Comparison of ENCODE assay signal across 18 cellular contexts in the genomic region with DNA sequence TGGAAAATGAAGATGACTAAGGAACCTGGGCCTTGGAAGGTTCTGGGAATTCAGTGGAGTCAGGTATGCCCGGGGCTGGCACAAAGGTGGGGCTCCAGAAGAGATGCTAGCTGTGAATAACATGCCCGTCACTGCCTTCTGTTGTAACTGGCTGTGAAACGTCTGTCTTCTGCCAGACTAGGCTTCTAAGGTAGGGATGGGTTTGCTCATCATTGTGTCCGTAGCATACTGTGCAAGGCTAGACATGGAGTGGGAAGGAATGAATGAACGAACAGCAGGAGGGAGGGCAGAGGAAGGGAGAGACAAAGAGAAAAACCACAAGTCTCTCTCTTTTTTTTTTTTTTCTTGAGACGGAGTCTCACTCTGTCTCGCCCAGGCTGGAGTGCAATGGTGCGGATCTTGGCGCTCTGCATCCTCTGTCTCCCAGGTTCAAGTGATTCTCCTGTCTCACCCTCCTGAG.
DNase-seq lines count a peak whose midpoint lies in the region; ATAC-seq and TF ChIP-seq lines count a peak whose summit lies in the region.
"Had no signal": no experiment of that assay in that cellular context is flagged by ENCODE, and none has a peak within 500 bp of the region (broad histone marks: within the 10 kb centered on the region; RNA-seq: fewer than 3 reads in every experiment).

No MANE protein-coding gene starts in this region.

- H3K36me3 Mint-ChIP-seq in activated naive CD8-positive, alpha-beta T cell treated with anti-CD3 and anti-CD28 coated beads for 36 hours = no peaks in the 10 kb centered on the region

- POLR2A ChIA-PET in SK-N-SH (lab: Yijun Ruan, JAX) = no interaction called here

- WGBS in SK-N-SH (ENCODE audit: low lambda C conversion rate) = 78% methylated on average over 9 of the region's 9 CpGs
- WGBS in suprapubic skin = 55% methylated on average over 9 of the region's 9 CpGs

- TF ChIP-seq RAD21 in SK-N-SH (IDR thresholded peaks at IDR 0.05; ENCODE audit: low read length) = no peak

- in situ Hi-C loops in astrocyte of the cerebellum (cut with HindIII; ENCODE audit: low sequenced_read_pairs) = loop anchor here (25.0 kb wide), 1 partner anchor 787 kb away; no protein-coding TSS in a partner anchor

- no peak overlapping the region; a peak in 1 of 4 replicates for H3K27ac ChIP-seq in SK-N-SH (ENCODE audit: low read depth in 2 of 2, low read length in 1 of 2)
- H3K27ac ChIP-seq in suprapubic skin = peak overlapping the region; percentile 52
- H3K27ac ChIP-seq: coronary artery, gastrocnemius medialis, prostate gland had no signal

- H3K9ac ChIP-seq in SK-N-SH = no peak overlapping the region

- H3K4me2 ChIP-seq in SK-N-SH = peak overlapping the region; percentile 57

- CTCF ChIA-PET in SK-N-SH (lab: Yijun Ruan, JAX) = interaction anchor here (1.5 kb wide), 1 partner anchor 8 kb away, joined by 3 read pairs; no protein-coding TSS in a partner anchor

- H3K79me2 ChIP-seq in SK-N-SH (ENCODE audit: insufficient read depth) = no peaks in the 10 kb centered on the region

- no peaks in the 10 kb centered on the region for H3K9me3 Mint-ChIP-seq in activated naive CD8-positive, alpha-beta T cell treated with anti-CD3 and anti-CD28 coated beads for 36 hours

- no peak for DNase-seq in SK-N-SH
- DNase-seq in astrocyte of the cerebellum (ENCODE audit: low read depth) = peak; percentile 79
- peak; percentile 57 for DNase-seq in islet precursor cell
- DNase-seq in suprapubic skin (ENCODE audit: low spot score in 2 of 2) = no peak
- DNase-seq in activated naive CD8-positive, alpha-beta T cell treated with anti-CD3 and anti-CD28 coated beads for 36 hours = no peak
- no peak for DNase-seq in NCI-H2107 treated with DMSO at 0.1 percent for 48 hours (lab: John Stamatoyannopoulos, UW; ENCODE audit: unreplicated experiment)
- DNase-seq: 8988T; activated effector memory CD4-positive, alpha-beta T cell treated with Interleukin-2 at 50 U/mL for 16 hours; gastrocnemius medialis; NCI-H1930; NCI-H524; stimulated activated CD4-positive, alpha-beta T cell treated with anti-CD3 and anti-CD28 coated beads, Interleukin-15, amount 100 ng/mL, for 24 hours; stimulated activated naive CD4-positive, alpha-beta T cell treated with Interleukin-2 at 50 U/mL for 16 hours had no signal

- no peaks in the 10 kb centered on the region for H3K4me1 Mint-ChIP-seq in activated naive CD8-positive, alpha-beta T cell treated with anti-CD3 and anti-CD28 coated beads for 36 hours

- TF ChIP-seq CTCF in SK-N-SH (IDR thresholded peaks at IDR 0.05) (no peak), astrocyte of the cerebellum (IDR thresholded peaks at IDR 0.05; ENCODE audit: low read depth, low read length, missing control alignments) (no peak), suprapubic skin (IDR thresholded peaks at IDR 0.05) (no peak)

- H3K4me3 Mint-ChIP-seq in activated naive CD8-positive, alpha-beta T cell treated with anti-CD3 and anti-CD28 coated beads for 36 hours = no peak overlapping the region
- H3K4me3 Mint-ChIP-seq: H9 had no signal

- no peak overlapping the region for H3K4me3 ChIP-seq in SK-N-SH (ENCODE audit: low read depth in 2 of 2, low read length in 1 of 2)
- H3K4me3 ChIP-seq in astrocyte of the cerebellum (ENCODE audit: low read depth, low read length) = no peak overlapping the region
- no peak overlapping the region for H3K4me3 ChIP-seq in suprapubic skin
- H3K4me3 ChIP-seq: coronary artery, gastrocnemius medialis, prostate gland had no signal

- no peaks in the 10 kb centered on the region for H3K9me3 ChIP-seq in SK-N-SH
- H3K9me3 ChIP-seq in suprapubic skin = no peaks in the 10 kb centered on the region
- H3K9me3 ChIP-seq: gastrocnemius medialis, prostate gland had no signal

- no peaks in the 10 kb centered on the region for H3K9me2 ChIP-seq in SK-N-SH

- H3K27ac Mint-ChIP-seq in activated naive CD8-positive, alpha-beta T cell treated with anti-CD3 and anti-CD28 coated beads for 36 hours = no peak overlapping the region

- H3K27me3 Mint-ChIP-seq in activated naive CD8-positive, alpha-beta T cell treated with anti-CD3 and anti-CD28 coated beads for 36 hours = no peaks in the 10 kb centered on the region

- H3K27me3 ChIP-seq in SK-N-SH (ENCODE audit: insufficient read depth) = no peaks in the 10 kb centered on the region
- H3K27me3 ChIP-seq in suprapubic skin = no peaks in the 10 kb centered on the region
- H3K27me3 ChIP-seq: gastrocnemius medialis had no signal

- H3F3A ChIP-seq in SK-N-SH (replicated peaks; ENCODE audit: insufficient read depth) = peaks cover 5% of the 10 kb centered on the region

- no peak overlapping the region for H2AFZ ChIP-seq in SK-N-SH (ENCODE audit: low read depth)

- no peaks in the 10 kb centered on the region for H3K36me3 ChIP-seq in SK-N-SH (replicated peaks in 1 of 2; ENCODE audit: control insufficient read depth in 1 of 2, insufficient read depth in 2 of 2, low read length in 1 of 2)
- no peaks in the 10 kb centered on the region for H3K36me3 ChIP-seq in suprapubic skin
- H3K36me3 ChIP-seq: gastrocnemius medialis, prostate gland had no signal

- ATAC-seq in SK-N-SH treated with all-trans-retinoic acid at 6 μM for 48 hours (no peak), GM19467 (IDR thresholded peaks at IDR 0.05; ENCODE audit: unreplicated experiment) (no peak)

- no peak for TF ChIP-seq POLR2A in suprapubic skin (IDR thresholded peaks at IDR 0.05)

- H3K4me1 ChIP-seq in SK-N-SH (ENCODE audit: control insufficient read depth in 1 of 2, insufficient read depth in 2 of 2, low read depth in 1 of 2, low read length in 1 of 2) (peaks cover 0 to 29% of the 10 kb centered on the region in 2 experiments; a peak in 3 of 4 replicates), suprapubic skin (peaks cover 27% of the 10 kb centered on the region)
- H3K4me1 ChIP-seq: prostate gland had no signal

- H4K20me1 ChIP-seq in SK-N-SH (ENCODE audit: insufficient read depth) = no peaks in the 10 kb centered on the region

- no peak for TF ChIP-seq EP300 in SK-N-SH (IDR thresholded peaks at IDR 0.05; ENCODE audit: borderline replicate concordance in 1 of 2, low read depth in 1 of 2, low read length in 1 of 2)
- TF ChIP-seq EP300 in suprapubic skin (IDR thresholded peaks at IDR 0.05) = no peak

TF ChIP-seq in SK-N-SH, 30 proteins besides CTCF, POLR2A, EP300 and RAD21 (continues in another document):
- no peak for TF ChIP-seq ELF1 (IDR thresholded peaks at IDR 0.05)
- TF ChIP-seq, protein P1, sequence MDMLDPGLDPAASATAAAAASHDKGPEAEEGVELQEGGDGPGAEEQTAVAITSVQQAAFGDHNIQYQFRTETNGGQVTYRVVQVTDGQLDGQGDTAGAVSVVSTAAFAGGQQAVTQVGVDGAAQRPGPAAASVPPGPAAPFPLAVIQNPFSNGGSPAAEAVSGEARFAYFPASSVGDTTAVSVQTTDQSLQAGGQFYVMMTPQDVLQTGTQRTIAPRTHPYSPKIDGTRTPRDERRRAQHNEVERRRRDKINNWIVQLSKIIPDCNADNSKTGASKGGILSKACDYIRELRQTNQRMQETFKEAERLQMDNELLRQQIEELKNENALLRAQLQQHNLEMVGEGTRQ (IDR thresholded peaks at IDR 0.05; ENCODE audit: borderline replicate concordance, low read depth, low read length) = no peak
- no peak for TF ChIP-seq RCOR1 (IDR thresholded peaks at IDR 0.05; ENCODE audit: low read length)
- TF ChIP-seq TEAD4 (IDR thresholded peaks at IDR 0.05; ENCODE audit: borderline replicate concordance, insufficient read depth) = no peak
- no peak for TF ChIP-seq TCF12 (IDR thresholded peaks at IDR 0.05)
- TF ChIP-seq EZH2phosphoT487 (IDR thresholded peaks at IDR 0.05; ENCODE audit: borderline replicate concordance, low read depth) = no peak
- TF ChIP-seq MEF2A (IDR thresholded peaks at IDR 0.05; ENCODE audit: borderline replicate concordance, low read depth) = no peak

TF ChIP-seq in SK-N-SH treated with all-trans-retinoic acid at 6 μM for 48 hours, 23 proteins besides CTCF, POLR2A, EP300 and RAD21:
- TF ChIP-seq ZFP30 (CRISPR knock-in tag; IDR thresholded peaks at IDR 0.05) = no peak
- no peak for TF ChIP-seq TCF4 (CRISPR knock-in tag; IDR thresholded peaks at IDR 0.05; ENCODE audit: borderline replicate concordance)
- no peak for TF ChIP-seq ZFP3 (CRISPR knock-in tag; IDR thresholded peaks at IDR 0.05)
- TF ChIP-seq, protein P2, sequence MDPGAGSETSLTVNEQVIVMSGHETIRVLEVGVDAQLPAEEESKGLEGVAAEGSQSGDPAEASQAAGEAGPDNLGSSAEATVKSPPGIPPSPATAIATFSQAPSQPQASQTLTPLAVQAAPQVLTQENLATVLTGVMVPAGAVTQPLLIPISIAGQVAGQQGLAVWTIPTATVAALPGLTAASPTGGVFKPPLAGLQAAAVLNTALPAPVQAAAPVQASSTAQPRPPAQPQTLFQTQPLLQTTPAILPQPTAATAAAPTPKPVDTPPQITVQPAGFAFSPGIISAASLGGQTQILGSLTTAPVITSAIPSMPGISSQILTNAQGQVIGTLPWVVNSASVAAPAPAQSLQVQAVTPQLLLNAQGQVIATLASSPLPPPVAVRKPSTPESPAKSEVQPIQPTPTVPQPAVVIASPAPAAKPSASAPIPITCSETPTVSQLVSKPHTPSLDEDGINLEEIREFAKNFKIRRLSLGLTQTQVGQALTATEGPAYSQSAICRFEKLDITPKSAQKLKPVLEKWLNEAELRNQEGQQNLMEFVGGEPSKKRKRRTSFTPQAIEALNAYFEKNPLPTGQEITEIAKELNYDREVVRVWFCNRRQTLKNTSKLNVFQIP (CRISPR knock-in tag; IDR thresholded peaks at IDR 0.05; ENCODE audit: borderline replicate concordance, low read depth) = no peak
- no peak for TF ChIP-seq SNAI2 (CRISPR knock-in tag; IDR thresholded peaks at IDR 0.05)
- TF ChIP-seq ESRRG (CRISPR knock-in tag; IDR thresholded peaks at IDR 0.05) = no peak

Comparison
In these comparisons a context has a peak if more than half of its experiments do, and no peak if none do; other contexts are left out.
1. DNase-seq: peak in astrocyte of the cerebellum (single experiment) and islet precursor cell (single experiment); none in SK-N-SH (single experiment), suprapubic skin (0 of 2), activated naive CD8-positive, alpha-beta T cell treated with anti-CD3 and anti-CD28 coated beads for 36 hours (single experiment) and NCI-H2107 treated with DMSO at 0.1 percent for 48 hours (single experiment).